ENCODE assay signal across 35 cellular contexts in the genomic region with DNA sequence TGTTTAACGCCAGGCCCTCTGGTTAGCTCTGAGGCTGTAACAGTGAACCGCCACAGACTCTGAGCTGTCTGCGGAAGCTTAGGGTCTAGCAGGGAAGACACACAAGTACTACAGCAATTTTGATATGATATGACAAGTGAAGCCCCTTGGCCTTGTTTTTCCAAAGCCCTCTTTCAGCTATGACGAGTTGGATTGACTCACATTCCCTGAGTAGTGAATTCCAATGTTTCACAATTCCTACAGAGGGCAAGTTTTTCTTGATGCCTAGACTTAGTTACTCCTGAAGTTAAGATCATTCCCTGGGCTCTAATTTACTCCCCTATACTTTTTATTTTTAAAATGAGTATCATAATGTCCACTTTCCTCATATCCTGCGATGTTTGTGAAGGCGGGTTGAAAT. TPM values are rescaled to one million over a fixed set of nuclear protein-coding genes. Genes with fewer than 3 reads are reported as not detected.
DNase-seq lines count a peak whose midpoint lies in the region; ATAC-seq, FAIRE-seq and TF ChIP-seq lines count a peak whose summit lies in the region.
"Had no signal": no experiment of that assay in that cellular context is flagged by ENCODE, and none has a peak within 500 bp of the region (broad histone marks: within the 10 kb centered on the region; RNA-seq: fewer than 3 reads in every experiment).

No MANE protein-coding gene starts in this region.

- no peaks in the 10 kb centered on the region for H3K23me2 ChIP-seq in H9 (ENCODE audit: insufficient read length, low read depth, low read length, poor library complexity, severe bottlenecking)

- no TSS peak for BruUV-seq in mammary epithelial cell (replicated peaks; lab: Mats Ljungman, UMichigan)

- H3K18ac ChIP-seq in H9 (ENCODE audit: insufficient read length, low read depth, low read length): no peak overlapping the region

- H2BK15ac ChIP-seq in H9 (ENCODE audit: low read depth, low read length): no peak overlapping the region

- H3K36me3 ChIP-seq in mammary epithelial cell (ENCODE audit: insufficient read depth, low read length) (no peaks in the 10 kb centered on the region), heart left ventricle (no peaks in the 10 kb centered on the region)
- H3K36me3 ChIP-seq: ascending aorta, ovary had no signal

- H3K4me3 ChIP-seq in A549 (no peak overlapping the region), mammary epithelial cell (replicated peaks in 1 of 3; ENCODE audit: insufficient read depth in 1 of 3, low read depth in 2 of 3, low read length in 3 of 3) (no peak overlapping the region), foreskin fibroblast (ENCODE audit: low read depth in 1 of 2, low read length in 2 of 2) (no peak overlapping the region), heart left ventricle (no peak overlapping the region)
- H3K4me3 ChIP-seq: ascending aorta, ovary had no signal

- H2AFZ ChIP-seq in H9 (ENCODE audit: low read length) (peak overlapping the region; percentile 32), mammary epithelial cell (ENCODE audit: low read depth, low read length) (no peak overlapping the region)

- peaks cover 0 to 10% of the 10 kb centered on the region in 2 experiments; a peak in 3 of 4 replicates for H3K4me1 Mint-ChIP-seq in H9
- H3K4me1 Mint-ChIP-seq: activated naive CD8-positive, alpha-beta T cell treated with anti-CD3 and anti-CD28 coated beads for 36 hours; memory B cell had no signal

- no peak overlapping the region for H2BK5ac ChIP-seq in H9 (ENCODE audit: insufficient read length, low read length)

- H3K9me3 Mint-ChIP-seq in H9: no peaks in the 10 kb centered on the region
- H3K9me3 Mint-ChIP-seq: activated naive CD8-positive, alpha-beta T cell treated with anti-CD3 and anti-CD28 coated beads for 36 hours; activated T-cell treated with anti-CD3 and anti-CD28 coated beads, Interleukin-2, amount 50 U/mL, for 24 hours; CD8-positive, alpha-beta T cell; dendritic cell treated with granulocyte-macrophage colony-stimulating factor and Interleukin-4, amounts not matched to agents 40 ng/mL and 50 ng/mL, for 4 days; endodermal cell; memory B cell; nephron progenitor cell had no signal

- H4K91ac ChIP-seq in H9 (ENCODE audit: insufficient read length, low read depth, low read length): no peak overlapping the region

- dilution Hi-C loops in mammary epithelial cell (cut with HindIII; ENCODE audit: low sequenced_read_pairs): no loop called here

- H3K27ac Mint-ChIP-seq in H9: no peak overlapping the region
- H3K27ac Mint-ChIP-seq: activated naive CD8-positive, alpha-beta T cell treated with anti-CD3 and anti-CD28 coated beads for 36 hours; activated T-cell treated with anti-CD3 and anti-CD28 coated beads, Interleukin-2, amount 50 U/mL, for 24 hours; CD8-positive, alpha-beta T cell; dendritic cell treated with granulocyte-macrophage colony-stimulating factor and Interleukin-4, amounts not matched to agents 40 ng/mL and 50 ng/mL, for 4 days; endodermal cell; memory B cell; nephron progenitor cell had no signal

- no peak overlapping the region for H2AK5ac ChIP-seq in H9 (ENCODE audit: insufficient read length, low read length)

- H3K14ac ChIP-seq in H9 (ENCODE audit: insufficient read depth, low read length): no peak overlapping the region

- H3K27me3 ChIP-seq in H9 (ENCODE audit: insufficient read depth, low read length) (no peaks in the 10 kb centered on the region), mammary epithelial cell (ENCODE audit: insufficient read depth, low read length) (no peaks in the 10 kb centered on the region), heart left ventricle (peaks cover 0 to 62% (median 19%) of the 10 kb centered on the region in 9 donors)
- H3K27me3 ChIP-seq: ascending aorta, ovary had no signal

- CTCF ChIA-PET in A549 (lab: Yijun Ruan, JAX) (interaction anchor here (0.6 to 3.3 kb wide), 9 partner anchors 9 to 396 kb away, joined by 3 to 15 read pairs (median 4); a partner anchor contains a TSS), mammary epithelial cell (lab: Charles Lee; ENCODE audit: low non-redundant PET) (interaction anchor here (0.7 kb wide), 1 partner anchor 134 kb away, joined by 3 read pairs; no protein-coding TSS in a partner anchor)

- H3K27ac ChIP-seq in A549 (peak overlapping the region; percentile 63 to 67; a peak in 4 of 6 replicates), H9 (ENCODE audit: insufficient read length, low read depth, low read length) (no peak overlapping the region), mammary epithelial cell (ENCODE audit: insufficient read depth, low read depth, low read length) (no peak overlapping the region), heart left ventricle (no peak overlapping the region)
- H3K27ac ChIP-seq: ascending aorta had no signal

- no peak overlapping the region for H3K23ac ChIP-seq in H9 (ENCODE audit: insufficient read length, low read depth, low read length)

- TF ChIP-seq EP300 in A549 (IDR thresholded peaks at IDR 0.05): no peak

- H3K79me1 ChIP-seq in H9 (ENCODE audit: insufficient read depth, low read depth, low read length, poor library complexity, severe bottlenecking): no peaks in the 10 kb centered on the region

- H3K4ac ChIP-seq in H9 (ENCODE audit: low read depth, low read length): no peak overlapping the region

- TF ChIP-seq POLR2A in A549 (IDR thresholded peaks at IDR 0.05; ENCODE audit: low read length) (no peak), heart left ventricle (IDR thresholded peaks at IDR 0.05) (no peak)

- H3K56ac ChIP-seq in H9 (ENCODE audit: insufficient read length, low read depth, low read length): no peak overlapping the region

- no peak overlapping the region for H2BK20ac ChIP-seq in H9 (ENCODE audit: low read depth, low read length, poor library complexity, severe bottlenecking)

- WGBS in A549 (ENCODE audit: missing lambda C conversion rate): 91% methylated on average over 6 of the region's 6 CpGs
- no CpG with 5 or more reads among the region's 6 CpGs for WGBS in H9 (ENCODE audit: extremely low coverage, insufficient read length, low lambda C conversion rate)
- WGBS in mammary epithelial cell (ENCODE audit: low coverage, missing lambda C conversion rate): 92% methylated on average over 6 of the region's 6 CpGs
- WGBS in heart left ventricle, 4 donors: 78 to 87% (median 81%) methylated on average over 6 of the region's 6 CpGs

- H3K36me3 Mint-ChIP-seq in H9 (ENCODE audit: insufficient read depth in 1 of 3, low read depth in 3 of 3): no peaks in the 10 kb centered on the region
- H3K36me3 Mint-ChIP-seq: activated naive CD8-positive, alpha-beta T cell treated with anti-CD3 and anti-CD28 coated beads for 36 hours; CD8-positive, alpha-beta T cell; memory B cell had no signal

- in situ Hi-C loops in mammary epithelial cell (cut with MboI; ENCODE audit: low sequenced_read_pairs in 2 of 2): no loop called here

- H4K8ac ChIP-seq in H9 (replicated peaks; ENCODE audit: insufficient read length, low read depth, low read length): no peak overlapping the region

- no peak for DNase-seq in A549 (ENCODE audit: low read depth in 1 of 2, low spot score in 1 of 2)
- no peak for DNase-seq in H9
- peak; percentile 58 for DNase-seq in mammary epithelial cell
- DNase-seq in foreskin fibroblast: peak; percentile 41 to 67
- DNase-seq in C1 segment of cervical spinal cord (lab: John Stamatoyannopoulos, UW): no peak
- DNase-seq in heart left ventricle: no peak
- DNase-seq in NCI-H524 treated with DMSO at 0.1 percent for 48 hours (lab: John Stamatoyannopoulos, UW): no peak
- DNase-seq: activated effector memory CD4-positive, alpha-beta T cell treated with anti-CD3 and anti-CD28 coated beads, Interleukin-2, amount 50 U/mL, for 16 hours; activated naive CD8-positive, alpha-beta T cell treated with anti-CD3 and anti-CD28 coated beads for 36 hours; activated T-cell treated with anti-CD3 and anti-CD28 coated beads, Interleukin-2, amount 50 U/mL, for 24 hours; CD8-positive, alpha-beta T cell; central memory CD4-positive, alpha-beta T cell; endodermal cell; hypothalamus; left colon; NCI-H1105; NCI-H187; NCI-H2171 treated with DMSO at 0.1 percent for 48 hours; NCI-H510A; nephron progenitor cell; ovary; stimulated activated naive CD4-positive, alpha-beta T cell treated with Interleukin-2 at 50 U/mL for 16 hours had no signal

- no peak overlapping the region for H4K5ac ChIP-seq in H9 (ENCODE audit: insufficient read length, low read depth, low read length)

- H3K9me3 ChIP-seq in A549: no peaks in the 10 kb centered on the region
- H3K9me3 ChIP-seq in H9 (ENCODE audit: control insufficient read depth, low read depth, low read length): no peaks in the 10 kb centered on the region
- H3K9me3 ChIP-seq in mammary epithelial cell (replicated peaks; ENCODE audit: insufficient read depth, low read length): no peaks in the 10 kb centered on the region
- no peaks in the 10 kb centered on the region for H3K9me3 ChIP-seq in heart left ventricle
- H3K9me3 ChIP-seq: ascending aorta, ovary had no signal

- H4K20me1 ChIP-seq in H9 (ENCODE audit: control insufficient read depth, insufficient read depth, insufficient read length) (no peaks in the 10 kb centered on the region), mammary epithelial cell (ENCODE audit: insufficient read depth, low read length) (no peaks in the 10 kb centered on the region)

- intact Hi-C loops in mammary epithelial cell (cut with micrococcal nuclease): no loop called here
- intact Hi-C loops in heart left ventricle (cut with DNase I): no loop called here

- no peak for TF ChIP-seq RAD21 in A549 (conservative IDR thresholded peaks at IDR 0.05 in 1 of 2, IDR thresholded peaks at IDR 0.05 in 1 of 2)

- peaks cover 31% of the 10 kb centered on the region for H3K4me1 ChIP-seq in A549
- no peaks in the 10 kb centered on the region for H3K4me1 ChIP-seq in H9 (ENCODE audit: insufficient read depth, low read length)
- H3K4me1 ChIP-seq in mammary epithelial cell (ENCODE audit: insufficient read depth, low read length): no peaks in the 10 kb centered on the region
- no peaks in the 10 kb centered on the region for H3K4me1 ChIP-seq in heart left ventricle
- H3K4me1 ChIP-seq: ascending aorta had no signal

- no peak overlapping the region for H2BK120ac ChIP-seq in H9 (ENCODE audit: low read depth, low read length, poor library complexity, severe bottlenecking)

- peak overlapping the region; percentile 46; the same call in 2 of the 3 replicates for H3K4me2 ChIP-seq in A549
- no peak overlapping the region for H3K4me2 ChIP-seq in H9 (ENCODE audit: insufficient read depth, insufficient read length, low read length)
- no peak overlapping the region for H3K4me2 ChIP-seq in mammary epithelial cell (ENCODE audit: insufficient read depth, low read depth, low read length)

- no peak overlapping the region for H3T11ph ChIP-seq in H9 (ENCODE audit: low read length)

- TF ChIP-seq CTCF in A549 (IDR thresholded peaks at IDR 0.05): no peak
- TF ChIP-seq CTCF in H9 (conservative IDR thresholded peaks at IDR 0.05): no peak
- no peak for TF ChIP-seq CTCF in mammary epithelial cell (conservative IDR thresholded peaks at IDR 0.05 in 1 of 2, IDR thresholded peaks at IDR 0.05 in 1 of 2; ENCODE audit: extremely low read depth in 1 of 2, insufficient read depth in 1 of 2, low read depth in 1 of 2, low read length in 2 of 2)
- no peak for TF ChIP-seq CTCF in foreskin fibroblast (IDR thresholded peaks at IDR 0.05; ENCODE audit: low read depth, low read length)
- TF ChIP-seq CTCF in heart left ventricle (IDR thresholded peaks at IDR 0.05): no peak

- H2BK12ac ChIP-seq in H9 (ENCODE audit: insufficient read length, low read depth, low read length): no peak overlapping the region

- POLR2A ChIA-PET in A549 (lab: Yijun Ruan, JAX): no interaction called here

- H3K9ac ChIP-seq in H9 (ENCODE audit: extremely low read depth, insufficient read length, low read length) (no peak overlapping the region), mammary epithelial cell (ENCODE audit: insufficient read depth, low read length) (no peak overlapping the region)

- H3K4me3 Mint-ChIP-seq in H9: no peak overlapping the region
- H3K4me3 Mint-ChIP-seq: activated naive CD8-positive, alpha-beta T cell treated with anti-CD3 and anti-CD28 coated beads for 36 hours; activated T-cell treated with anti-CD3 and anti-CD28 coated beads, Interleukin-2, amount 50 U/mL, for 24 hours; CD8-positive, alpha-beta T cell; dendritic cell treated with granulocyte-macrophage colony-stimulating factor and Interleukin-4, amounts not matched to agents 40 ng/mL and 50 ng/mL, for 4 days; endodermal cell; memory B cell; nephron progenitor cell had no signal

- FAIRE-seq in A549 (lab: Jason Lieb, UNC): no peak
- FAIRE-seq: G401.6, TTC549 had no signal

- H3K27me3 Mint-ChIP-seq in H9 (ENCODE audit: low read depth): peaks cover 56% of the 10 kb centered on the region

- H3K79me2 ChIP-seq in H9 (ENCODE audit: insufficient read depth, low read length) (no peaks in the 10 kb centered on the region), mammary epithelial cell (ENCODE audit: insufficient read depth, low read length) (no peaks in the 10 kb centered on the region)

- ATAC-seq in A549: peak in 1 of 2 experiments; percentile 10; a peak in 1 of 6 replicates
- no peak for ATAC-seq in HG03280 (IDR thresholded peaks at IDR 0.05; ENCODE audit: unreplicated experiment)
- no peak for ATAC-seq in heart left ventricle
- ATAC-seq: CD8-positive, alpha-beta T cell; esophagus mucosa; left colon had no signal

RNA-seq across cellular contexts. Expression of a gene that starts 53.3 kb away (rescaled TPM):
- polyA plus RNA-seq in A549 (2011; rRNA removed) (not detected in 2 replicates), A549 (2017; fragmentation: RNase III; extraction: RNeasy Plus Mini Kit Qiagen cat#74134 plus additional on column Dnase treatment) (not detected in 3 replicates), mammary epithelial cell (not detected), heart left ventricle (1 to 10 TPM in 1 of 2 donors, under 1 TPM in 1; 0.24 to 2.5 TPM)
- not detected in 2 replicates for polyA plus RNA-seq in A549 (2012; cell fraction: cytosol; rRNA removed)
- not detected in 2 replicates for polyA plus RNA-seq in A549 (2012; cell fraction: nucleus; rRNA removed)
- polyA minus RNA-seq in A549 (2011; rRNA and poly(A)+ RNA removed): not detected in 2 replicates
- total RNA-seq in H9 (2021) (not detected in 2 replicates), mammary epithelial cell (not detected), heart left ventricle (1 to 10 TPM in 7 of 9 donors, under 1 TPM in 1, not detected in 1; 0.68 to 4.4 (median 2.3) TPM)
- not detected for polyA minus RNA-seq in mammary epithelial cell
- total RNA-seq: A172; activated naive CD8-positive, alpha-beta T cell treated with anti-CD3 and anti-CD28 coated beads for 36 hours; ascending aorta; CD8-positive, alpha-beta T cell; endodermal cell; esophagus mucosa; left colon; ovary; SK-MEL-5; skeletal muscle tissue; T-helper 1 cell treated with Interleukin-12 subunit alpha and Interleukin-12 subunit beta and Interleukin-4 antibody, amounts not matched to agents 30 ng/mL and 1 ng/mL, for 36 hours; temporal lobe; urinary bladder had no signal
- polyA plus RNA-seq: ovary, urinary bladder had no signal

Comparison
In these comparisons a context has a peak if more than half of its experiments do, and no peak if none do; other contexts are left out.
1. DNase-seq: peak in mammary epithelial cell (single experiment) and foreskin fibroblast (2 of 2); none in A549 (0 of 2), H9 (single experiment), C1 segment of cervical spinal cord (0 of 14), heart left ventricle (0 of 5) and NCI-H524 treated with DMSO at 0.1 percent for 48 hours (single experiment).
2. H3K27ac ChIP-seq: peak in A549 (2 of 2); none in H9 (single experiment), mammary epithelial cell (single experiment) and heart left ventricle (0 of 12).